Comparison of ENCODE assay signal across 2 cellular contexts in genomic region chr1:16692717-16693468, GRCh38. TPM values are rescaled to one million over a fixed set of nuclear protein-coding genes. Genes with fewer than 3 reads are reported as not detected.
"Had no signal": no experiment of that assay in that cellular context is flagged by ENCODE, and none has a peak within 500 bp of the region (broad histone marks: within the 10 kb centered on the region; RNA-seq: fewer than 3 reads in every experiment).

No MANE protein-coding gene starts in this region.

RNA-seq across cellular contexts. Expression of gene RNU1-3, which starts 26.1 kb away (rescaled TPM):
- polyA plus RNA-seq: right cardiac atrium, SK-N-SH had no signal

RNA-seq across cellular contexts. Expression of gene RNU1-4, which starts 47.4 kb away (rescaled TPM):
- polyA plus RNA-seq: right cardiac atrium, SK-N-SH had no signal
